15 cellular contexts compared by ENCODE assay signal in the genomic region with DNA sequence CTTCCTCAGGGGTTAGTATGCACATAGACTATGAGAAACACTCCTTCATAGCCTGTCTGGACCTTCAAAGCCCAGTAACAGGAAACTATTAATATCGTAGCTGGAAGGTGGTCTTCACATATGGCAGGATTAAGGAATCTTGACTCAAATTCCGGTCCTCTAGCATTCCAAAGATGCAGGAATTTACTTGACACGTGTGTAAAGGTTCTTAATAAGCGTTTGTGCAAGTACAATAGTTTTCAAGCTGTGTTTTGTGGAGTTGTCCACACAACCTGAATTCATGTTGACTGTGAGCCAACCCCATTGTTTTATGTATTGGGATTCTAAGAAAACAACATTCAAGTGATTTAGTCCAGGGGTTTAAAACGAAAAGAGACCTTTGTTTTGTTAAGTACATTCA.
A peak's percentile ranks its signal among the peaks of the same experiment; 100 is the strongest.
DNase-seq lines count a peak whose midpoint lies in the region; FAIRE-seq and TF ChIP-seq lines count a peak whose summit lies in the region.
"Had no signal": no experiment of that assay in that cellular context is flagged by ENCODE, and none has a peak within 500 bp of the region (broad histone marks: within the 10 kb centered on the region; RNA-seq: fewer than 3 reads in every experiment).

No MANE protein-coding gene starts in this region.

- peaks cover 0 to 9% of the 10 kb centered on the region in 2 donors for H3K4me1 ChIP-seq in ascending aorta
- peaks cover 0 to 5% (median 0%) of the 10 kb centered on the region in 4 experiments; a peak in 1 of 7 replicates for H3K4me1 ChIP-seq in H1 (replicated peaks in 1 of 4; ENCODE audit: control insufficient read depth in 3 of 4, insufficient read depth in 4 of 4, low read length in 3 of 4)
- peaks cover 15% of the 10 kb centered on the region for H3K4me1 ChIP-seq in neural progenitor cell
- H3K4me1 ChIP-seq in uterus, result no peaks in the 10 kb centered on the region

- H3K23me2 ChIP-seq in H1 (ENCODE audit: low read depth, low read length), result no peaks in the 10 kb centered on the region

- TF ChIP-seq CTCF in ascending aorta (IDR thresholded peaks at IDR 0.05), result no peak
- TF ChIP-seq CTCF in H1 (IDR thresholded peaks at IDR 0.05; ENCODE audit: control extremely low read depth in 1 of 3, insufficient read depth in 1 of 3, low read depth in 1 of 3, low read length in 3 of 3), result no peak
- no peak for TF ChIP-seq CTCF in neural progenitor cell (IDR thresholded peaks at IDR 0.05)
- TF ChIP-seq CTCF in uterus (IDR thresholded peaks at IDR 0.05), result no peak

- H3K56ac ChIP-seq in H1 (replicated peaks; ENCODE audit: insufficient read length, low read depth, low read length), result no peak overlapping the region

- no peak overlapping the region for H4K8ac ChIP-seq in H1 (ENCODE audit: extremely low read depth, insufficient read depth, low read length)

- intact Hi-C loops in ascending aorta (cut with DNase I) (no loop called here), uterus (cut with DNase I; ENCODE audit: low total_unique reads) (no loop called here)

- H2BK12ac ChIP-seq in H1 (ENCODE audit: low read depth, low read length), result no peak overlapping the region

- no peak overlapping the region for H3K14ac ChIP-seq in H1 (ENCODE audit: insufficient read length)

- no peak overlapping the region for H4K5ac ChIP-seq in H1 (ENCODE audit: insufficient read length, low read depth, low read length)

- H2AK5ac ChIP-seq in H1 (ENCODE audit: low read depth, low read length), result no peak overlapping the region

- H3K4me1 Mint-ChIP-seq in neural progenitor cell, result peaks cover 12% of the 10 kb centered on the region

- no peak overlapping the region for H3K4ac ChIP-seq in H1 (replicated peaks; ENCODE audit: insufficient read length, low read depth, low read length)

- no peaks in the 10 kb centered on the region for H3K9me3 Mint-ChIP-seq in neural progenitor cell
- H3K9me3 Mint-ChIP-seq: CD8-positive, alpha-beta T cell had no signal

- peaks cover 10 to 31% of the 10 kb centered on the region in 2 donors for H3K36me3 ChIP-seq in ascending aorta
- H3K36me3 ChIP-seq in H1 (ENCODE audit: control insufficient read depth in 2 of 4, insufficient read depth in 4 of 4, low read length in 3 of 4), result peaks cover 7 to 59% (median 21%) of the 10 kb centered on the region in 4 experiments; a peak in 7 of 8 replicates
- H3K36me3 ChIP-seq in neural progenitor cell, result no peaks in the 10 kb centered on the region
- H3K36me3 ChIP-seq in uterus, result no peaks in the 10 kb centered on the region

- H3K18ac ChIP-seq in H1 (ENCODE audit: extremely low read depth, low read length), result no peak overlapping the region

- no peak overlapping the region for H3K9ac ChIP-seq in H1 (replicated peaks in 1 of 4; ENCODE audit: extremely low read depth in 1 of 4, low read depth in 3 of 4, low read length in 3 of 4)
- H3K9ac ChIP-seq in neural progenitor cell, result no peak overlapping the region

- H2BK120ac ChIP-seq in H1 (replicated peaks; ENCODE audit: low read depth, low read length), result no peak overlapping the region

- H3K9me3 ChIP-seq in ascending aorta (no peaks in the 10 kb centered on the region), H1 (ENCODE audit: insufficient read depth in 2 of 2, low read depth in 1 of 2, low read length in 1 of 2) (no peaks in the 10 kb centered on the region), neural progenitor cell (ENCODE audit: low read depth) (no peaks in the 10 kb centered on the region), uterus (no peaks in the 10 kb centered on the region)

- CTCF ChIA-PET in H1 (lab: Charles Lee; ENCODE audit: partially characterized antibody), result interaction anchor here (0.7 to 1.7 kb wide), 3 partner anchors 25 to 245 kb away, joined by 3 read pairs; no protein-coding TSS in a partner anchor

- no peak overlapping the region for H2BK5ac ChIP-seq in H1 (ENCODE audit: low read depth, low read length)

- WGBS in H1 (ENCODE audit: extremely low coverage in 1 of 2, insufficient coverage in 1 of 2, insufficient read length in 1 of 2, insufficient replicate concordance in 2 of 2, low coverage in 1 of 2, low lambda C conversion rate in 2 of 2, missing lambda C conversion rate in 1 of 2), 2 experiments, result 46% methylated on average over 5 of the region's 5 CpGs; no CpG with 5 or more reads in 1 of the 2 experiments

- peaks cover 15% of the 10 kb centered on the region for H3F3A ChIP-seq in neural progenitor cell (ENCODE audit: low read depth)

- H4K20me1 ChIP-seq in H1 (replicated peaks in 1 of 2; ENCODE audit: control insufficient read depth in 1 of 2, insufficient read depth in 2 of 2, low read length in 2 of 2) (no peaks in the 10 kb centered on the region), neural progenitor cell (ENCODE audit: low read depth) (no peaks in the 10 kb centered on the region)

- POLR2A ChIA-PET in H1 (lab: Charles Lee; ENCODE audit: partially characterized antibody), result interaction anchor here (1.1 to 1.2 kb wide), 2 partner anchors 77 to 78 kb away, joined by 3 to 5 read pairs; a partner anchor contains a TSS

- H3K27ac ChIP-seq in ascending aorta (peak overlapping the region; percentile 36 to 56), H1 (ENCODE audit: low read depth, low read length) (no peak overlapping the region), neural progenitor cell (no peak overlapping the region), uterus (peak overlapping the region; percentile 27 to 56)

- no peak overlapping the region for H4K91ac ChIP-seq in H1 (replicated peaks; ENCODE audit: insufficient read length, low read length)

- DNase-seq in ascending aorta (ENCODE audit: low spot score in 2 of 2), result no peak
- DNase-seq in H1 (ENCODE audit: low read depth in 1 of 2, low spot score in 2 of 2), result no peak
- peak; percentile 34 for DNase-seq in neural progenitor cell (ENCODE audit: low spot score)
- no peak for DNase-seq in uterus
- DNase-seq in NOMO-1 treated with dmso at 0.1 percent for 144 hours (lab: John Stamatoyannopoulos, UW; ENCODE audit: unreplicated experiment), result no peak
- no peak for DNase-seq in stimulated activated CD4-positive, alpha-beta T cell treated with anti-CD3 and anti-CD28 coated beads, Interleukin-4, amount 100 ng/mL, for 4 hours
- no peak for DNase-seq in activated CD4-positive, alpha-beta T cell treated with anti-CD3 and anti-CD28 coated beads, Interleukin-2, amount 50 U/mL, for 48 hours
- DNase-seq: CD8-positive, alpha-beta T cell; GF-D8; GOT3; NCI-H1436; NCI-H2029 treated with DMSO at 0.1 percent for 48 hours; NCI-H524; SHP77 treated with DMSO at 0.1 percent for 48 hours had no signal

- TF ChIP-seq EP300 in H1 (IDR thresholded peaks at IDR 0.05; ENCODE audit: borderline replicate concordance in 1 of 2, low read depth in 2 of 2, low read length in 2 of 2), result no peak

- no peak overlapping the region for H2AFZ ChIP-seq in H1 (ENCODE audit: low read length)
- H2AFZ ChIP-seq in neural progenitor cell (replicated peaks), result no peak overlapping the region

- no peak overlapping the region for H2BK20ac ChIP-seq in H1 (ENCODE audit: low read length)

- H3K79me2 ChIP-seq in H1 (ENCODE audit: control insufficient read depth in 1 of 2, insufficient read depth in 2 of 2, low read length in 2 of 2) (no peaks in the 10 kb centered on the region), neural progenitor cell (ENCODE audit: low read depth) (no peaks in the 10 kb centered on the region)

- H3K27ac Mint-ChIP-seq in neural progenitor cell, result no peak overlapping the region
- H3K27ac Mint-ChIP-seq: CD8-positive, alpha-beta T cell had no signal

- peaks cover 36% of the 10 kb centered on the region for H3K36me3 Mint-ChIP-seq in neural progenitor cell
- H3K36me3 Mint-ChIP-seq: CD8-positive, alpha-beta T cell had no signal

- peak; percentile 68 for FAIRE-seq in H1 (lab: Jason Lieb, UNC)
- FAIRE-seq: RCC 7860 had no signal

- H3K27me3 ChIP-seq in ascending aorta (no peaks in the 10 kb centered on the region), H1 (replicated peaks in 1 of 4; ENCODE audit: control insufficient read depth in 3 of 4, extremely low read depth in 1 of 4, insufficient read depth in 3 of 4, low read length in 3 of 4) (no peaks in the 10 kb centered on the region), neural progenitor cell (no peaks in the 10 kb centered on the region), uterus (no peaks in the 10 kb centered on the region)

- no peak overlapping the region for H3K4me3 ChIP-seq in ascending aorta
- no peak overlapping the region for H3K4me3 ChIP-seq in H1 (ENCODE audit: extremely low read depth in 1 of 4, insufficient read depth in 2 of 4, low read depth in 3 of 4, low read length in 4 of 4)
- H3K4me3 ChIP-seq in neural progenitor cell, result no peak overlapping the region
- H3K4me3 ChIP-seq in uterus, result no peak overlapping the region

- H3K79me1 ChIP-seq in H1 (ENCODE audit: low read depth, low read length), result no peaks in the 10 kb centered on the region

- H2BK15ac ChIP-seq in H1 (ENCODE audit: low read length), result no peak overlapping the region

- TF ChIP-seq RAD21 in H1 (IDR thresholded peaks at IDR 0.05 in 1 of 2, conservative IDR thresholded peaks at IDR 0.05 in 1 of 2; ENCODE audit: low read depth in 2 of 2, low read length in 2 of 2), result no peak

- H3K4me2 ChIP-seq in H1 (ENCODE audit: insufficient read depth in 1 of 2, low read depth in 2 of 2, low read length in 2 of 2) (no peak overlapping the region; a peak in 1 of 4 replicates), neural progenitor cell (peak overlapping the region; percentile 14)

- TF ChIP-seq POLR2A in H1 (IDR thresholded peaks at IDR 0.05; ENCODE audit: control extremely low read depth in 1 of 2, low read depth in 2 of 2, low read length in 2 of 2), result no peak
- no peak for TF ChIP-seq POLR2A in uterus (IDR thresholded peaks at IDR 0.05)

- H3K4me3 Mint-ChIP-seq in neural progenitor cell, result no peak overlapping the region
- H3K4me3 Mint-ChIP-seq: CD8-positive, alpha-beta T cell had no signal

- H3K27me3 Mint-ChIP-seq in neural progenitor cell (ENCODE audit: insufficient read depth, low read depth), result peaks cover 2% of the 10 kb centered on the region

- H3K23ac ChIP-seq in H1 (ENCODE audit: insufficient read length), result no peak overlapping the region

TF ChIP-seq in H1, 55 proteins besides CTCF, POLR2A, EP300 and RAD21 (continues in another document):
- TF ChIP-seq JUND (IDR thresholded peaks at IDR 0.05; ENCODE audit: low read length), result no peak
- no peak for TF ChIP-seq CBX8 (IDR thresholded peaks at IDR 0.05; ENCODE audit: borderline replicate concordance, low read depth, low read length)
- no peak for TF ChIP-seq CHD2 (IDR thresholded peaks at IDR 0.05; ENCODE audit: low read length)
- no peak for TF ChIP-seq ASH2L (IDR thresholded peaks at IDR 0.05; ENCODE audit: low read length)
- TF ChIP-seq TAF1 (IDR thresholded peaks at IDR 0.05; ENCODE audit: low read depth, low read length), result no peak
- TF ChIP-seq SIX5 (IDR thresholded peaks at IDR 0.05; ENCODE audit: low read depth, low read length), result no peak
- TF ChIP-seq SUZ12 (IDR thresholded peaks at IDR 0.05; ENCODE audit: low read length), result no peak
- no peak for TF ChIP-seq NRF1 (IDR thresholded peaks at IDR 0.05; ENCODE audit: low read depth, low read length)
- no peak for TF ChIP-seq GABPA (IDR thresholded peaks at IDR 0.05; ENCODE audit: borderline replicate concordance, insufficient read depth, low read length)
- no peak for TF ChIP-seq CEBPB (IDR thresholded peaks at IDR 0.05; ENCODE audit: low read depth, low read length)
- no peak for TF ChIP-seq KDM5A (IDR thresholded peaks at IDR 0.05; ENCODE audit: low read length)
- no peak for TF ChIP-seq SRF (IDR thresholded peaks at IDR 0.05; ENCODE audit: low read depth, low read length)

Comparison
In these comparisons a context has a peak if more than half of its experiments do, and no peak if none do; other contexts are left out.
1. H3K27ac ChIP-seq: peak in ascending aorta (2 of 2) and uterus (2 of 2); none in H1 (single experiment) and neural progenitor cell (single experiment).